In the genomic region with DNA sequence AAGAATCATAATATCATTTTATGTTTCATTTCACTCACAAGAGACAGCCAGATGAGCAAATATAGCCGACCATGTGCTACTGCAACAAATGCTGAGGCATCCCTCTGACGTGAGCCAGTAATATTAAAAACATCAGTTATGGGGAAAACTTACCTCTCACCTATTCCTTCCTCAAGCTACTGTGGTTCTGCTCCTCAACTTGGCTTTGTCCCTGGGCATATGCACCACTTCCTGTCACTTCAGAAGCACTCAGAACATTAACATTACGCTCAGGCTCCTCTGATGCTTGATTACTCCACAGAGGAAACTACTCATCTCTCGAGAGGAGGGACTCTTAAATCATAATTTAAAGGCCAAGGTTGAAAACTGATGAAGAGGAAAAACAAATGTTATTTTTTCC, we compare ENCODE assay signal across 15 cellular contexts.
DNase-seq lines count a peak whose midpoint lies in the region; ATAC-seq lines count a peak whose summit lies in the region.
"Had no signal": no experiment of that assay in that cellular context is flagged by ENCODE, and none has a peak within 500 bp of the region (broad histone marks: within the 10 kb centered on the region; RNA-seq: fewer than 3 reads in every experiment).

No MANE protein-coding gene starts in this region.

- ATAC-seq in natural killer cell treated with Interleukin-12 subunit alpha and Interleukin-12 subunit beta and Interleukin-15 and Interleukin-18, amount 100 ng/mL, for 72 hours = no peak

- no peaks in the 10 kb centered on the region for H3K4me1 Mint-ChIP-seq in natural killer cell treated with Interleukin-12 subunit alpha and Interleukin-12 subunit beta and Interleukin-15 and Interleukin-18, amount 100 ng/mL, for 72 hours (ENCODE audit: low read depth in 2 of 2)
- H3K4me1 Mint-ChIP-seq: activated naive CD4-positive, alpha-beta T cell treated with anti-CD3 and anti-CD28 coated beads, Interleukin-2, amount 50 U/mL, for 24 hours had no signal

- H3K4me3 Mint-ChIP-seq in natural killer cell treated with Interleukin-12 subunit alpha and Interleukin-12 subunit beta and Interleukin-15 and Interleukin-18, amount 100 ng/mL, for 72 hours = no peak overlapping the region
- H3K4me3 Mint-ChIP-seq: activated naive CD4-positive, alpha-beta T cell treated with anti-CD3 and anti-CD28 coated beads, Interleukin-2, amount 50 U/mL, for 24 hours; CD4-positive, alpha-beta memory T cell; stimulated activated naive CD8-positive, alpha-beta T cell treated with anti-CD3 and anti-CD28 coated beads, Interleukin-15, Interleukin-2, amounts not matched to agents 100 ng/mL and 50 ng/mL, for 24 hours had no signal

- DNase-seq in EH (ENCODE audit: low read depth) = peak; percentile 49
- DNase-seq in M059J (ENCODE audit: low read depth) = peak; percentile 55
- peak; percentile 57 for DNase-seq in SHP77 treated with DMSO at 0.1 percent for 48 hours (lab: John Stamatoyannopoulos, UW)
- peak; percentile 15 for DNase-seq in kidney tubule cell (ENCODE audit: low spot score)
- DNase-seq in HuH-7 (ENCODE audit: low spot score) = no peak
- no peak for DNase-seq in natural killer cell treated with Interleukin-12 subunit alpha and Interleukin-12 subunit beta and Interleukin-15 and Interleukin-18, amount 100 ng/mL, for 72 hours (ENCODE audit: low spot score)
- no peak for DNase-seq in activated CD4-positive, alpha-beta T cell treated with anti-CD3 and anti-CD28 coated beads for 48 hours
- no peak for DNase-seq in SKM-1 treated with dmso at 0.1 percent for 144 hours (lab: John Stamatoyannopoulos, UW; ENCODE audit: unreplicated experiment)
- DNase-seq: CD4-positive, alpha-beta memory T cell; left lung; posterior cingulate gyrus; stimulated activated CD4-positive, alpha-beta T cell treated with anti-CD3 and anti-CD28 coated beads, Interleukin-4, amount 100 ng/mL, for 24 hours; T-helper 9 cell had no signal

- H3K9me3 Mint-ChIP-seq in natural killer cell treated with Interleukin-12 subunit alpha and Interleukin-12 subunit beta and Interleukin-15 and Interleukin-18, amount 100 ng/mL, for 72 hours = peaks cover 2% of the 10 kb centered on the region
- H3K9me3 Mint-ChIP-seq: activated naive CD4-positive, alpha-beta T cell treated with anti-CD3 and anti-CD28 coated beads, Interleukin-2, amount 50 U/mL, for 24 hours had no signal

- no peaks in the 10 kb centered on the region for H3K36me3 Mint-ChIP-seq in natural killer cell treated with Interleukin-12 subunit alpha and Interleukin-12 subunit beta and Interleukin-15 and Interleukin-18, amount 100 ng/mL, for 72 hours
- H3K36me3 Mint-ChIP-seq: activated naive CD4-positive, alpha-beta T cell treated with anti-CD3 and anti-CD28 coated beads, Interleukin-2, amount 50 U/mL, for 24 hours; CD4-positive, alpha-beta memory T cell had no signal

- H3K27ac Mint-ChIP-seq in natural killer cell treated with Interleukin-12 subunit alpha and Interleukin-12 subunit beta and Interleukin-15 and Interleukin-18, amount 100 ng/mL, for 72 hours = no peak overlapping the region
- H3K27ac Mint-ChIP-seq: activated naive CD4-positive, alpha-beta T cell treated with anti-CD3 and anti-CD28 coated beads, Interleukin-2, amount 50 U/mL, for 24 hours; CD4-positive, alpha-beta memory T cell; stimulated activated naive CD8-positive, alpha-beta T cell treated with anti-CD3 and anti-CD28 coated beads, Interleukin-15, Interleukin-2, amounts not matched to agents 100 ng/mL and 50 ng/mL, for 24 hours had no signal

- H3K27me3 Mint-ChIP-seq in natural killer cell treated with Interleukin-12 subunit alpha and Interleukin-12 subunit beta and Interleukin-15 and Interleukin-18, amount 100 ng/mL, for 72 hours = no peaks in the 10 kb centered on the region
- H3K27me3 Mint-ChIP-seq: activated naive CD4-positive, alpha-beta T cell treated with anti-CD3 and anti-CD28 coated beads, Interleukin-2, amount 50 U/mL, for 24 hours; CD4-positive, alpha-beta memory T cell; stimulated activated naive CD8-positive, alpha-beta T cell treated with anti-CD3 and anti-CD28 coated beads, Interleukin-15, Interleukin-2, amounts not matched to agents 100 ng/mL and 50 ng/mL, for 24 hours had no signal

Comparison
In these comparisons a context has a peak if more than half of its experiments do, and no peak if none do; other contexts are left out.
1. DNase-seq: peak in EH (single experiment), M059J (single experiment), SHP77 treated with DMSO at 0.1 percent for 48 hours (single experiment) and kidney tubule cell (single experiment); none in HuH-7 (single experiment), natural killer cell treated with Interleukin-12 subunit alpha and Interleukin-12 subunit beta and Interleukin-15 and Interleukin-18, amount 100 ng/mL, for 72 hours (single experiment), activated CD4-positive, alpha-beta T cell treated with anti-CD3 and anti-CD28 coated beads for 48 hours (single experiment) and SKM-1 treated with dmso at 0.1 percent for 144 hours (single experiment).